Comparison of ENCODE assay signal across 1 cellular context in the genomic region with DNA sequence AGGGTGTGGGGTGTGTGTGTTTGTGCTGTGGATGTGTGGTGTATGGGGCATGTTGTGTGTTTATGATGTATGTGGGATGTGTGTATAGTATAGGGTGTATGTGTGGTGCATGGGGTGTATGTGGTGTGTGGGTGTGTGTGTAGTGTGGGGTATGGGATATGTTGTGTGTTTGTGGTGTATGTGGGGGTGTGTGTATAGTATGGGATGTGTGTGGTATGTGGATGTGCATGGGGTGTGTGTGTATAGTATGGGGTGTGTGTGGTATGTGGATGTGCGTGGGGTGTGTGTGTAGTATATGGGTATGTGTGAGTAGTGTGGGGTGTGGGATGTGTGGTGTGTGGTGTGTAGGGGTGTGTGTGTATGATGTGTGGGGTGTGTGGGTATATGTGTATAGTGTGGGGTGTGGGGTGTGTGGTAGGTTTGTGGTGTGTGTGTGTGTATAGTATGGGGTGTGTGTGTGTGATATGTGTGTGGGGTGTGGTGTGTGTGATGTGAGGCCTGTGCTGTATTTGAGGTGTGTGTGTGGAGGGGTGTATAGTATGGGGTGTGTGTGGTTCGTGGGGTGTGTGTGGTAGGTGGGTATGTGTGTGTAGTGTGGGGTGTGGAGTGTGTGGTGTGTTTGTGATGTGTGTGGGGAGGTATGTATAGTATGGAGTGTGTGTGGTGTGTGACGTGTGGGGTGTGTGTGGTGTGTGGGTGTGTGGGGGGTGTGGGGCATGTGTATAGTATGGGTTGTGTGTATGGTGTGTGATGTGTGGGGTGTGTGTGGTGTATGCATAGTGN.
TF ChIP-seq lines count a peak whose summit lies in the region.

No MANE protein-coding gene starts in this region.

TF ChIP-seq in GM12878, 131 proteins besides CTCF, POLR2A, EP300 and RAD21:
- TF ChIP-seq SREBF1 (IDR thresholded peaks at IDR 0.05; ENCODE audit: low read length) (no peak), YBX1 (IDR thresholded peaks at IDR 0.05) (no peak), HDGF (IDR thresholded peaks at IDR 0.05) (peak; percentile 12; the same call in 1 of the 2 replicates), NR2C2 (IDR thresholded peaks at IDR 0.05; ENCODE audit: borderline replicate concordance, control insufficient read depth, insufficient read length, low read depth) (peak; percentile 14), LARP7 (IDR thresholded peaks at IDR 0.05) (no peak), ZSCAN29 (IDR thresholded peaks at IDR 0.05) (no peak), RUNX3 (IDR thresholded peaks at IDR 0.05; ENCODE audit: low read length) (0 out of 2 replicates have a peak, but pooled peaks have one; percentile 8)
